7 cellular contexts compared by ENCODE assay signal in genomic region chr11:120209750-120210650, GRCh38. TPM values are rescaled to one million over a fixed set of nuclear protein-coding genes. Genes with fewer than 3 reads are reported as not detected.
DNase-seq lines count a peak whose midpoint lies in the region; TF ChIP-seq lines count a peak whose summit lies in the region.

No MANE protein-coding gene starts in this region.

- DNase-seq in HL-60 (ENCODE audit: low read depth in 1 of 2, low spot score in 1 of 2) (no peak), immature natural killer cell (no peak), substantia nigra (lab: John Stamatoyannopoulos, UW) (peak in 1 of 49 donors; percentile 22), ecto neural progenitor cell (ENCODE audit: low spot score) (no peak), NCI-H510A (lab: John Stamatoyannopoulos, UW) (no peak)
- no peak for DNase-seq in activated CD4-positive, CD25-positive, alpha-beta regulatory T cell (lab: John Stamatoyannopoulos, UW)

- peak overlapping the region; percentile 57 for H3K4me3 ChIP-seq in HL-60 (replicated peaks; ENCODE audit: insufficient read depth, low read length)

- TF ChIP-seq CTCF in HL-60 (IDR thresholded peaks at IDR 0.05; ENCODE audit: insufficient read depth, low read length) = no peak

- H3K9me3 Mint-ChIP-seq in activated naive CD4-positive, alpha-beta T cell treated with anti-CD3 and anti-CD28 coated beads, Interleukin-2, amount 50 U/mL, for 24 hours = no peaks in the 10 kb centered on the region
- peaks cover 0 to 2% (median 0%) of the 10 kb centered on the region in 6 donors for H3K9me3 Mint-ChIP-seq in immature natural killer cell

- H3K4me1 Mint-ChIP-seq in activated naive CD4-positive, alpha-beta T cell treated with anti-CD3 and anti-CD28 coated beads, Interleukin-2, amount 50 U/mL, for 24 hours = peaks cover 26% of the 10 kb centered on the region
- peaks cover 13 to 24% of the 10 kb centered on the region in 2 donors for H3K4me1 Mint-ChIP-seq in immature natural killer cell

- H3K27ac ChIP-seq in HL-60 (replicated peaks) = no peak overlapping the region
- peak overlapping the region; percentile 63 for H3K27ac ChIP-seq in substantia nigra (ENCODE audit: low read depth, low read length, poor library complexity, severe bottlenecking)

- no peaks in the 10 kb centered on the region for H3K36me3 Mint-ChIP-seq in activated naive CD4-positive, alpha-beta T cell treated with anti-CD3 and anti-CD28 coated beads, Interleukin-2, amount 50 U/mL, for 24 hours
- no peaks in the 10 kb centered on the region for H3K36me3 Mint-ChIP-seq in immature natural killer cell

- peaks cover 3% of the 10 kb centered on the region for H3K27me3 Mint-ChIP-seq in activated naive CD4-positive, alpha-beta T cell treated with anti-CD3 and anti-CD28 coated beads, Interleukin-2, amount 50 U/mL, for 24 hours
- peaks cover 9 to 16% (median 9%) of the 10 kb centered on the region in 3 donors for H3K27me3 Mint-ChIP-seq in immature natural killer cell (ENCODE audit: low read depth in 3 of 3)

- peak overlapping the region; percentile 88 for H3K27ac Mint-ChIP-seq in activated naive CD4-positive, alpha-beta T cell treated with anti-CD3 and anti-CD28 coated beads, Interleukin-2, amount 50 U/mL, for 24 hours
- peak overlapping the region in 5 of 6 donors; percentile 24 to 92 (median 64) for H3K27ac Mint-ChIP-seq in immature natural killer cell

- H3K4me3 Mint-ChIP-seq in activated naive CD4-positive, alpha-beta T cell treated with anti-CD3 and anti-CD28 coated beads, Interleukin-2, amount 50 U/mL, for 24 hours = peak overlapping the region; percentile 91
- H3K4me3 Mint-ChIP-seq in immature natural killer cell = peak overlapping the region; percentile 88 to 92 (median 90)

- H3K27me3 ChIP-seq in HL-60 (ENCODE audit: insufficient read depth, poor library complexity, severe bottlenecking) = no peaks in the 10 kb centered on the region

RNA-seq across cellular contexts. Expression of gene OAF, which starts 0.8 kb away (rescaled TPM):
- 1 to 10 TPM; 1.9 to 2.5 (median 2.4) TPM for polyA plus RNA-seq in immature natural killer cell

RNA-seq across cellular contexts. Expression of gene POU2F3, which starts 29.9 kb away (rescaled TPM):
- polyA plus RNA-seq in immature natural killer cell = not detected
